In genomic region chr5:57695179-57695578, GRCh38 we compare ENCODE assay signal across 20 cellular contexts.
DNase-seq lines count a peak whose midpoint lies in the region; ATAC-seq, FAIRE-seq and TF ChIP-seq lines count a peak whose summit lies in the region.
"Had no signal": no experiment of that assay in that cellular context is flagged by ENCODE, and none has a peak within 500 bp of the region (broad histone marks: within the 10 kb centered on the region; RNA-seq: fewer than 3 reads in every experiment).

No MANE protein-coding gene starts in this region.

- ATAC-seq in left cardiac atrium: no peak
- no peak for ATAC-seq in Right ventricle myocardium inferior
- no peak for ATAC-seq in HG03039 (IDR thresholded peaks at IDR 0.05; ENCODE audit: unreplicated experiment)
- ATAC-seq: naive thymus-derived CD8-positive, alpha-beta T cell; PC-3 had no signal

- intact Hi-C loops in left cardiac atrium (cut with DNase I) (loop anchor here in 1 of 2 donors (5.0 kb wide), 1 partner anchor 33 kb away; no protein-coding TSS in a partner anchor), Right ventricle myocardium inferior (cut with DNase I) (loop anchor here (10.0 kb wide), 1 partner anchor 190 kb away; no protein-coding TSS in a partner anchor)

- DNase-seq in left cardiac atrium (peak; percentile 19), Right ventricle myocardium inferior (ENCODE audit: missing footprints) (no peak), inferior parietal cortex (ENCODE audit: extremely low spot score) (peak; percentile 54), pons (ENCODE audit: low spot score) (peak; percentile 88), GM12892 (ENCODE audit: insufficient read length) (no peak)
- DNase-seq in activated naive CD4-positive, alpha-beta T cell treated with Interleukin-2 at 50 U/mL for 16 hours: no peak
- DNase-seq in stimulated activated CD4-positive, alpha-beta T cell treated with anti-CD3 and anti-CD28 coated beads, Interleukin-4, amount 100 ng/mL, for 4 hours: no peak
- DNase-seq: activated CD4-positive, alpha-beta T cell treated with anti-CD3 and anti-CD28 coated beads, Interleukin-2, amount 10 ng/mL, durations not matched to agents 7 days and 5 days; activated naive CD4-positive, alpha-beta T cell treated with anti-CD3 and anti-CD28 coated beads, Interleukin-2, amount 50 U/mL, for 16 hours; activated T-cell treated with anti-CD3 and anti-CD28 coated beads for 4 hours; CD4-positive, alpha-beta T cell; KBM-7; naive thymus-derived CD8-positive, alpha-beta T cell; NCI-H1105; NCI-H2171 treated with DMSO at 0.1 percent for 48 hours; NCI-H748 treated with DMSO at 0.1 percent for 48 hours; PC-3; stimulated activated CD4-positive, alpha-beta T cell treated with anti-CD3 and anti-CD28 coated beads, Interleukin-4, amount 100 ng/mL, for 1 hour; stimulated activated CD8-positive, alpha-beta memory T cell treated with anti-CD3 and anti-CD28 coated beads, Interleukin-4, amount 100 ng/mL, for 48 hours had no signal

- no peak for TF ChIP-seq POLR2A in GM12892 (IDR thresholded peaks at IDR 0.05; ENCODE audit: low read depth, low read length)

- FAIRE-seq in GM12892 (lab: Jason Lieb, UNC): no peak

Comparison
In these comparisons a context has a peak if more than half of its experiments do, and no peak if none do; other contexts are left out.
1. DNase-seq: peak in left cardiac atrium (single experiment), inferior parietal cortex (single experiment) and pons (single experiment); none in Right ventricle myocardium inferior (single experiment), activated naive CD4-positive, alpha-beta T cell treated with Interleukin-2 at 50 U/mL for 16 hours (single experiment), stimulated activated CD4-positive, alpha-beta T cell treated with anti-CD3 and anti-CD28 coated beads, Interleukin-4, amount 100 ng/mL, for 4 hours (0 of 2) and GM12892 (single experiment).